18 cellular contexts compared by ENCODE assay signal in the genomic region with DNA sequence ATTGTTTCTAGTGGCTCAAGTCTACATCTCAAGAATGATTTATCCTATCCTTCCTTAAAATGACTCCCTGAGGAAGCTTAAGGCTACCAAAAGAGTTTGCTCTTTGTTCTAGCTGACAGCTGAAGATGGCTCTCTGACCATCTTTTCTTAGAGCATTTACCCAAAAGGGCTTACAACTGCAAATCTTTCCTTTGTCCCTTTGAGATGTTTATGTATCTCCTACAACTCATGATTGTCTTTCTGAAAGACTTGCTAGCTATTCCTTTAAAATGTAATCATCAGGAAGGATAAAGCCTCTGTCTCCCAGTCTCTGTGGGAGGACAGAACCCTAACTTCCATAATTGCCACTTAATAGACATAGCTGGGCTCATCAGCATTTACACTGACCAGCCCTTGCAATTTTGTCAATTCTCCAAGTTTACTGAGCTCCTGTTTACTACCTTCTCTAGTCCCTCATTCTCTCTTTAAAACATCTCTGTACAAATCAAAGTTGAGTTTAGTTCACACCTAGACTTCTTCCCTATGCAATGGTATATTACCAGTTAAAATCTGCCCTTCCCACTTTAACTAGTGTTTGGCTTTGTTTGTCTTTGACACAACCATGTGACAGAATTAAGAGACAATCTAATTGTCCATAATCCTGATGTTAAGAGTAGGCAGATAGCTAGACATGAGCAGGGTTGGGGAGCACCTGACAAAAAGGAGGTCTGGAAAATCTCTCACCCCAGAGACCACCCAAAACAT.
DNase-seq lines count a peak whose midpoint lies in the region; ATAC-seq, FAIRE-seq and TF ChIP-seq lines count a peak whose summit lies in the region.
"Had no signal": no experiment of that assay in that cellular context is flagged by ENCODE, and none has a peak within 500 bp of the region (broad histone marks: within the 10 kb centered on the region; RNA-seq: fewer than 3 reads in every experiment).

No MANE protein-coding gene starts in this region.

- no TSS peak for BruUV-seq in Caco-2 (replicated peaks; lab: Mats Ljungman, UMichigan)

- H3K9me3 ChIP-seq in Caco-2, result no peaks in the 10 kb centered on the region
- H3K9me3 ChIP-seq in HUES64 (ENCODE audit: insufficient read depth, low read depth, low read length), result peaks cover 19% of the 10 kb centered on the region
- peaks cover 11 to 22% of the 10 kb centered on the region in 2 experiments; a peak in 3 of 4 replicates for H3K9me3 ChIP-seq in H1 (ENCODE audit: insufficient read depth in 2 of 2, low read depth in 1 of 2, low read length in 1 of 2)
- no peaks in the 10 kb centered on the region for H3K9me3 ChIP-seq in right cardiac atrium (ENCODE audit: control insufficient read depth, low read length)
- H3K9me3 ChIP-seq in SK-N-SH, result no peaks in the 10 kb centered on the region
- H3K9me3 ChIP-seq: BE2C, SJCRH30 had no signal

- POLR2A ChIA-PET in Caco-2 (lab: Charles Lee), result no interaction called here
- POLR2A ChIA-PET in H1 (lab: Charles Lee; ENCODE audit: partially characterized antibody), result no interaction called here
- POLR2A ChIA-PET in SK-N-SH (lab: Yijun Ruan, JAX), result no interaction called here

- no peaks in the 10 kb centered on the region for H3K9me2 ChIP-seq in SK-N-SH

- TF ChIP-seq CTCF in Caco-2 (IDR thresholded peaks at IDR 0.05; ENCODE audit: insufficient read depth in 1 of 2, low read depth in 1 of 2, low read length in 1 of 2, severe bottlenecking in 1 of 2, unreplicated experiment in 1 of 2) (no peak), H1 (IDR thresholded peaks at IDR 0.05; ENCODE audit: control extremely low read depth in 1 of 3, insufficient read depth in 1 of 3, low read depth in 1 of 3, low read length in 3 of 3) (no peak), SK-N-SH (IDR thresholded peaks at IDR 0.05) (no peak)

- H3K14ac ChIP-seq in H1 (ENCODE audit: insufficient read length), result no peak overlapping the region

- no peak overlapping the region for H3K18ac ChIP-seq in H1 (ENCODE audit: extremely low read depth, low read length)

- H3K27me3 ChIP-seq in Caco-2 (replicated peaks; ENCODE audit: control insufficient read depth, insufficient read depth, low read length) (no peaks in the 10 kb centered on the region), HUES64 (ENCODE audit: insufficient read depth, low read length) (no peaks in the 10 kb centered on the region), H1 (replicated peaks in 1 of 4; ENCODE audit: control insufficient read depth in 3 of 4, extremely low read depth in 1 of 4, insufficient read depth in 3 of 4, low read length in 3 of 4) (no peaks in the 10 kb centered on the region), right cardiac atrium (ENCODE audit: control insufficient read depth, insufficient read depth) (no peaks in the 10 kb centered on the region), SK-N-SH (ENCODE audit: insufficient read depth) (no peaks in the 10 kb centered on the region)
- H3K27me3 ChIP-seq: BE2C, SJCRH30 had no signal

- no peak overlapping the region for H3K56ac ChIP-seq in H1 (replicated peaks; ENCODE audit: insufficient read length, low read depth, low read length)

- no peak overlapping the region for H4K91ac ChIP-seq in H1 (replicated peaks; ENCODE audit: insufficient read length, low read length)

- no peak overlapping the region for H2BK15ac ChIP-seq in H1 (ENCODE audit: low read length)

- no peak overlapping the region for H3K23ac ChIP-seq in H1 (ENCODE audit: insufficient read length)

- DNase-seq in Caco-2 (no peak), H1 (ENCODE audit: low read depth in 1 of 2, low spot score in 2 of 2) (peak in 1 of 2 experiments; percentile 34), left colon (no peak), right cardiac atrium (no peak), SK-N-SH (no peak), CD1c-positive myeloid dendritic cell (ENCODE audit: extremely low spot score) (no peak)
- no peak for DNase-seq in activated naive CD8-positive, alpha-beta T cell treated with anti-CD3 and anti-CD28 coated beads for 36 hours
- DNase-seq: 8988T; BE2C; CD4-positive, alpha-beta T cell; GF-D8; NCI-H1417 treated with DMSO at 0.1 percent for 48 hours; NCI-H1930; NCI-H226; NCI-H524; NCI-H82; SJCRH30 had no signal

- H3K27ac ChIP-seq in HUES64 (ENCODE audit: low read depth, low read length) (peak overlapping the region; percentile 74; the same call in 1 of the 2 replicates), H1 (ENCODE audit: low read depth, low read length) (no peak overlapping the region), right cardiac atrium (ENCODE audit: low read length) (no peak overlapping the region), SK-N-SH (ENCODE audit: low read depth in 2 of 2, low read length in 1 of 2) (no peak overlapping the region)
- H3K27ac ChIP-seq: SJCRH30 had no signal

- H2AK5ac ChIP-seq in H1 (ENCODE audit: low read depth, low read length), result no peak overlapping the region

- no peak overlapping the region for H2BK12ac ChIP-seq in H1 (ENCODE audit: low read depth, low read length)

- H4K5ac ChIP-seq in H1 (ENCODE audit: insufficient read length, low read depth, low read length), result no peak overlapping the region

- no peak overlapping the region for H2BK20ac ChIP-seq in H1 (ENCODE audit: low read length)

- ATAC-seq in left colon (peak; percentile 63), right cardiac atrium (no peak)

- H3K4me2 ChIP-seq in H1 (ENCODE audit: insufficient read depth in 1 of 2, low read depth in 2 of 2, low read length in 2 of 2), result peak overlapping the region in 1 of 2 experiments; percentile 17; a peak in 1 of 4 replicates
- no peak overlapping the region for H3K4me2 ChIP-seq in SK-N-SH

- H3K4me1 ChIP-seq in Caco-2, result peaks cover 22% of the 10 kb centered on the region
- H3K4me1 ChIP-seq in HUES64 (ENCODE audit: insufficient read depth, low read length), result peaks cover 11% of the 10 kb centered on the region
- peaks cover 0 to 9% (median 0%) of the 10 kb centered on the region in 4 experiments; a peak in 1 of 7 replicates for H3K4me1 ChIP-seq in H1 (replicated peaks in 1 of 4; ENCODE audit: control insufficient read depth in 3 of 4, insufficient read depth in 4 of 4, low read length in 3 of 4)
- H3K4me1 ChIP-seq in right cardiac atrium (ENCODE audit: control insufficient read depth, insufficient read depth, low read length), result no peaks in the 10 kb centered on the region
- H3K4me1 ChIP-seq in SK-N-SH (ENCODE audit: control insufficient read depth in 1 of 2, insufficient read depth in 2 of 2, low read depth in 1 of 2, low read length in 1 of 2), result no peaks in the 10 kb centered on the region
- H3K4me1 ChIP-seq: BE2C, SJCRH30 had no signal

- no peak overlapping the region for H4K8ac ChIP-seq in H1 (ENCODE audit: extremely low read depth, insufficient read depth, low read length)

- H3K36me3 ChIP-seq in Caco-2 (ENCODE audit: control insufficient read depth, insufficient read depth, low read length) (no peaks in the 10 kb centered on the region), HUES64 (ENCODE audit: insufficient read depth, low read length) (peaks cover 3% of the 10 kb centered on the region; the same call in 1 of the 2 replicates), H1 (ENCODE audit: control insufficient read depth in 2 of 4, insufficient read depth in 4 of 4, low read length in 3 of 4) (peaks cover 0 to 6% (median 0%) of the 10 kb centered on the region in 4 experiments; a peak in 1 of 8 replicates), SK-N-SH (replicated peaks in 1 of 2; ENCODE audit: control insufficient read depth in 1 of 2, insufficient read depth in 2 of 2, low read length in 1 of 2) (no peaks in the 10 kb centered on the region)
- H3K36me3 ChIP-seq: BE2C, SJCRH30 had no signal

- TF ChIP-seq RAD21 in H1 (IDR thresholded peaks at IDR 0.05 in 1 of 2, conservative IDR thresholded peaks at IDR 0.05 in 1 of 2; ENCODE audit: low read depth in 2 of 2, low read length in 2 of 2) (no peak), SK-N-SH (IDR thresholded peaks at IDR 0.05; ENCODE audit: low read length) (no peak)

- CTCF ChIA-PET in Caco-2 (lab: Charles Lee), result interaction anchor here (0.6 to 1.0 kb wide), 3 partner anchors 105 to 129 kb away, joined by 3 to 7 read pairs (median 4); no protein-coding TSS in a partner anchor
- CTCF ChIA-PET in H1 (lab: Charles Lee; ENCODE audit: partially characterized antibody), result interaction anchor here (1.4 kb wide), 1 partner anchor 25 kb away, joined by 4 read pairs; no protein-coding TSS in a partner anchor
- CTCF ChIA-PET in SK-N-SH (lab: Yijun Ruan, JAX), result interaction anchor here (0.6 to 0.7 kb wide), 2 partner anchors 9 to 27 kb away, joined by 3 read pairs; no protein-coding TSS in a partner anchor

- H3K36me3 Mint-ChIP-seq in Caco-2 (ENCODE audit: insufficient read depth, unreplicated experiment), result no peaks in the 10 kb centered on the region
- no peaks in the 10 kb centered on the region for H3K36me3 Mint-ChIP-seq in activated naive CD8-positive, alpha-beta T cell treated with anti-CD3 and anti-CD28 coated beads for 36 hours

- FAIRE-seq in H1 (lab: Jason Lieb, UNC), result peak; percentile 86

- H3K4ac ChIP-seq in H1 (replicated peaks; ENCODE audit: insufficient read length, low read depth, low read length), result no peak overlapping the region

- H3K79me2 ChIP-seq in H1 (ENCODE audit: control insufficient read depth in 1 of 2, insufficient read depth in 2 of 2, low read length in 2 of 2) (no peaks in the 10 kb centered on the region), SK-N-SH (ENCODE audit: insufficient read depth) (no peaks in the 10 kb centered on the region)

- intact Hi-C loops in Caco-2 (cut with micrococcal nuclease; ENCODE audit: unreplicated experiment) (loop anchor here (1.0 to 5.0 kb wide), 4 partner anchors 43 to 613 kb away; no protein-coding TSS in a partner anchor), left colon (cut with DNase I, micrococcal nuclease) (no loop called here), right cardiac atrium (cut with DNase I) (no loop called here)

- H3K9ac ChIP-seq in HUES64 (ENCODE audit: low read depth, low read length), result no peak overlapping the region
- H3K9ac ChIP-seq in H1 (replicated peaks in 1 of 4; ENCODE audit: extremely low read depth in 1 of 4, low read depth in 3 of 4, low read length in 3 of 4), result no peak overlapping the region
- H3K9ac ChIP-seq in SK-N-SH, result no peak overlapping the region

- no peaks in the 10 kb centered on the region for H3F3A ChIP-seq in SK-N-SH (replicated peaks; ENCODE audit: insufficient read depth)

- peak overlapping the region; percentile 65 for H3K4me3 Mint-ChIP-seq in Caco-2 (ENCODE audit: unreplicated experiment)
- no peak overlapping the region for H3K4me3 Mint-ChIP-seq in activated naive CD8-positive, alpha-beta T cell treated with anti-CD3 and anti-CD28 coated beads for 36 hours
- H3K4me3 Mint-ChIP-seq: CD4-positive, alpha-beta T cell had no signal

- H3K27ac Mint-ChIP-seq in Caco-2 (ENCODE audit: unreplicated experiment), result peak overlapping the region; percentile 92
- no peak overlapping the region for H3K27ac Mint-ChIP-seq in activated naive CD8-positive, alpha-beta T cell treated with anti-CD3 and anti-CD28 coated beads for 36 hours
- H3K27ac Mint-ChIP-seq: CD4-positive, alpha-beta T cell had no signal

- H3K23me2 ChIP-seq in H1 (ENCODE audit: low read depth, low read length), result no peaks in the 10 kb centered on the region

- no peak overlapping the region for H2BK120ac ChIP-seq in H1 (replicated peaks; ENCODE audit: low read depth, low read length)

- no peak overlapping the region for H2AFZ ChIP-seq in H1 (ENCODE audit: low read length)
- H2AFZ ChIP-seq in SK-N-SH (ENCODE audit: low read depth), result no peak overlapping the region

- H3K4me1 Mint-ChIP-seq in Caco-2 (ENCODE audit: low read depth, unreplicated experiment), result peaks cover 18% of the 10 kb centered on the region
- no peaks in the 10 kb centered on the region for H3K4me1 Mint-ChIP-seq in activated naive CD8-positive, alpha-beta T cell treated with anti-CD3 and anti-CD28 coated beads for 36 hours

- H4K20me1 ChIP-seq in H1 (replicated peaks in 1 of 2; ENCODE audit: control insufficient read depth in 1 of 2, insufficient read depth in 2 of 2, low read length in 2 of 2) (no peaks in the 10 kb centered on the region), SK-N-SH (ENCODE audit: insufficient read depth) (no peaks in the 10 kb centered on the region)

- H3K79me1 ChIP-seq in H1 (ENCODE audit: low read depth, low read length), result no peaks in the 10 kb centered on the region

- H2BK5ac ChIP-seq in H1 (ENCODE audit: low read depth, low read length), result no peak overlapping the region

- no peak for TF ChIP-seq EP300 in H1 (IDR thresholded peaks at IDR 0.05; ENCODE audit: borderline replicate concordance in 1 of 2, low read depth in 2 of 2, low read length in 2 of 2)
- no peak for TF ChIP-seq EP300 in SK-N-SH (IDR thresholded peaks at IDR 0.05; ENCODE audit: borderline replicate concordance in 1 of 2, low read depth in 1 of 2, low read length in 1 of 2)

- no peak for TF ChIP-seq POLR2A in H1 (IDR thresholded peaks at IDR 0.05; ENCODE audit: control extremely low read depth in 1 of 2, low read depth in 2 of 2, low read length in 2 of 2)

- H3K27me3 Mint-ChIP-seq in Caco-2 (ENCODE audit: insufficient read depth, unreplicated experiment), result no peaks in the 10 kb centered on the region
- H3K27me3 Mint-ChIP-seq in activated naive CD8-positive, alpha-beta T cell treated with anti-CD3 and anti-CD28 coated beads for 36 hours, result no peaks in the 10 kb centered on the region
- H3K27me3 Mint-ChIP-seq: CD4-positive, alpha-beta T cell had no signal

- no peak overlapping the region for H3K4me3 ChIP-seq in Caco-2 (ENCODE audit: low read depth, low read length)
- H3K4me3 ChIP-seq in HUES64 (ENCODE audit: low read length), result no peak overlapping the region
- peak overlapping the region in 1 of 4 experiments; percentile 2; a peak in 1 of 8 replicates for H3K4me3 ChIP-seq in H1 (ENCODE audit: extremely low read depth in 1 of 4, insufficient read depth in 2 of 4, low read depth in 3 of 4, low read length in 4 of 4)
- no peak overlapping the region for H3K4me3 ChIP-seq in right cardiac atrium (ENCODE audit: low read length)
- H3K4me3 ChIP-seq in SK-N-SH (ENCODE audit: low read depth in 2 of 2, low read length in 1 of 2), result no peak overlapping the region
- H3K4me3 ChIP-seq: SJCRH30 had no signal

- H3K9me3 Mint-ChIP-seq in Caco-2 (ENCODE audit: unreplicated experiment), result peaks cover 9% of the 10 kb centered on the region
- H3K9me3 Mint-ChIP-seq in activated naive CD8-positive, alpha-beta T cell treated with anti-CD3 and anti-CD28 coated beads for 36 hours, result no peaks in the 10 kb centered on the region
- H3K9me3 Mint-ChIP-seq: CD4-positive, alpha-beta T cell had no signal
